Comparison of ENCODE assay signal across 19 cellular contexts in the genomic region with DNA sequence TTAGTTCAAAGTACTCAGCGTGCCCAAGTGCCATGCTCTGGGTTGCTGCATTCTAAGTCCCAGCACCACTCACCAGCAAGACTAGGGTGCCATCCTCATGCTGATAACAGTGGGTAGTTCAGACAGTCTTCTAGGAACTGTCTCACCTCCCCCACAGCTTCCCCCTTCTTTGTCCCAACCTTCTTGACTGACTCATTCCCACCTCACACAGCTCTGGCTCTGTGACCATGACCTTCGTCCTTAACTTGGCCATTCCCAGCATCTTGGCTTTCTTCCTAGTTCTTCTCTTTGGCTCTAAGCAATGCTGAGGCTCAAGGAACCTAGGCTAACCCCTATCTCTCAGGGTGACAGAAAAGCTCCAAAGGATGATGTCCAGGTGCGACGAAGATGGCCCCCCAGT. TPM values are rescaled to one million over a fixed set of nuclear protein-coding genes. Genes with fewer than 3 reads are reported as not detected.
DNase-seq lines count a peak whose midpoint lies in the region; FAIRE-seq and TF ChIP-seq lines count a peak whose summit lies in the region.
"Had no signal": no experiment of that assay in that cellular context is flagged by ENCODE, and none has a peak within 500 bp of the region (broad histone marks: within the 10 kb centered on the region; RNA-seq: fewer than 3 reads in every experiment).

No MANE protein-coding gene starts in this region.

- H3K9me3 Mint-ChIP-seq in T-helper 1 cell treated with Interleukin-12 subunit alpha and Interleukin-12 subunit beta and Interleukin-4 antibody, amounts not matched to agents 30 μg/mL and 1 μg/mL, for 36 hours, result no peaks in the 10 kb centered on the region
- H3K9me3 Mint-ChIP-seq in Caco-2 (ENCODE audit: unreplicated experiment), result no peaks in the 10 kb centered on the region
- H3K9me3 Mint-ChIP-seq: activated CD4-positive, alpha-beta T cell treated with anti-CD3 and anti-CD28 coated beads, Interleukin-2, amount 10 ng/mL, durations not matched to agents 24 days and 14 days; mesothelial cell of epicardium had no signal

- H3K4me3 ChIP-seq in transverse colon (no peak overlapping the region), Caco-2 (ENCODE audit: low read depth, low read length) (no peak overlapping the region)

- no TSS peak for BruUV-seq in Caco-2 (replicated peaks; lab: Mats Ljungman, UMichigan)

- 75 to 77% methylated on average over 4 of the region's 4 CpGs for WGBS in transverse colon (ENCODE audit: low coverage in 1 of 2), 2 donors

- intact Hi-C loops in transverse colon (cut with DNase I; ENCODE audit: low total_unique reads), result no loop called here
- intact Hi-C loops in Caco-2 (cut with micrococcal nuclease; ENCODE audit: unreplicated experiment), result no loop called here

- no peak overlapping the region for H3K27ac Mint-ChIP-seq in T-helper 1 cell treated with Interleukin-12 subunit alpha and Interleukin-12 subunit beta and Interleukin-4 antibody, amounts not matched to agents 30 μg/mL and 1 μg/mL, for 36 hours
- H3K27ac Mint-ChIP-seq in Caco-2 (ENCODE audit: unreplicated experiment), result no peak overlapping the region
- H3K27ac Mint-ChIP-seq: mesothelial cell of epicardium had no signal

- H3K36me3 ChIP-seq in transverse colon, result no peaks in the 10 kb centered on the region
- H3K36me3 ChIP-seq in Caco-2 (ENCODE audit: control insufficient read depth, insufficient read depth, low read length), result no peaks in the 10 kb centered on the region

- POLR2A ChIA-PET in Caco-2 (lab: Charles Lee), result no interaction called here

- peak overlapping the region; percentile 22 for H3K4me3 Mint-ChIP-seq in T-helper 1 cell treated with Interleukin-12 subunit alpha and Interleukin-12 subunit beta and Interleukin-4 antibody, amounts not matched to agents 30 μg/mL and 1 μg/mL, for 36 hours
- H3K4me3 Mint-ChIP-seq in Caco-2 (ENCODE audit: unreplicated experiment), result no peak overlapping the region
- H3K4me3 Mint-ChIP-seq: activated CD4-positive, alpha-beta T cell treated with anti-CD3 and anti-CD28 coated beads, Interleukin-2, amount 10 ng/mL, durations not matched to agents 24 days and 14 days; mesothelial cell of epicardium had no signal

- TF ChIP-seq POLR2A in transverse colon (IDR thresholded peaks at IDR 0.05), result no peak

- H3K4me1 ChIP-seq in transverse colon (peaks cover 3 to 9% (median 6%) of the 10 kb centered on the region in 4 donors), Caco-2 (no peaks in the 10 kb centered on the region; the same call in 1 of the 2 replicates)

- peak overlapping the region; percentile 61 to 74 (median 68) for H3K27ac ChIP-seq in transverse colon
- H3K27ac ChIP-seq: 22Rv1 had no signal

- peaks cover 62% of the 10 kb centered on the region for H3K4me1 Mint-ChIP-seq in T-helper 1 cell treated with Interleukin-12 subunit alpha and Interleukin-12 subunit beta and Interleukin-4 antibody, amounts not matched to agents 30 μg/mL and 1 μg/mL, for 36 hours (ENCODE audit: low read depth)
- H3K4me1 Mint-ChIP-seq in Caco-2 (ENCODE audit: low read depth, unreplicated experiment), result no peaks in the 10 kb centered on the region

- in situ Hi-C loops in transverse colon (cut with MboI; ENCODE audit: low pct_ligation_motif_present in 1 of 4, low pct_unique_long_range_greater_than_20kb in 1 of 4, low sequenced_read_pairs in 3 of 4), result no loop called here

- DNase-seq in T-helper 1 cell (no peak), RCC 7860 (ENCODE audit: low spot score) (peak; percentile 14), islet precursor cell (peak; percentile 8), transverse colon (no peak), DMS 273 (lab: John Stamatoyannopoulos, UW; ENCODE audit: unreplicated experiment) (no peak), Caco-2 (no peak), GM20000 (ENCODE audit: low spot score) (no peak)
- DNase-seq: activated CD4-positive, alpha-beta T cell treated with anti-CD3 and anti-CD28 coated beads, Interleukin-2, amount 10 ng/mL, durations not matched to agents 24 days and 14 days; activated T-cell treated with anti-CD3 and anti-CD28 coated beads, Interleukin-2, amount 50 U/mL, for 48 hours; amygdala; GF-D8; NCI-H146; NCI-H524 had no signal

- no peak for TF ChIP-seq EP300 in transverse colon (IDR thresholded peaks at IDR 0.05; ENCODE audit: low read depth)

- H3K9me3 ChIP-seq in transverse colon, result no peaks in the 10 kb centered on the region
- no peaks in the 10 kb centered on the region for H3K9me3 ChIP-seq in Caco-2

- peaks cover 70% of the 10 kb centered on the region for H3K27me3 Mint-ChIP-seq in T-helper 1 cell treated with Interleukin-12 subunit alpha and Interleukin-12 subunit beta and Interleukin-4 antibody, amounts not matched to agents 30 μg/mL and 1 μg/mL, for 36 hours (ENCODE audit: low read depth)
- H3K27me3 Mint-ChIP-seq in Caco-2 (ENCODE audit: insufficient read depth, unreplicated experiment), result peaks cover 15% of the 10 kb centered on the region

- no peaks in the 10 kb centered on the region for H3K27me3 ChIP-seq in transverse colon
- no peaks in the 10 kb centered on the region for H3K27me3 ChIP-seq in Caco-2 (replicated peaks; ENCODE audit: control insufficient read depth, insufficient read depth, low read length)

- CTCF ChIA-PET in Caco-2 (lab: Charles Lee), result no interaction called here

- TF ChIP-seq CTCF in transverse colon (IDR thresholded peaks at IDR 0.05) (no peak), Caco-2 (IDR thresholded peaks at IDR 0.05; ENCODE audit: insufficient read depth in 1 of 2, low read depth in 1 of 2, low read length in 1 of 2, severe bottlenecking in 1 of 2, unreplicated experiment in 1 of 2) (no peak), GM20000 (IDR thresholded peaks at IDR 0.05; ENCODE audit: extremely low read depth, missing control alignments) (no peak)

- H3K36me3 Mint-ChIP-seq in T-helper 1 cell treated with Interleukin-12 subunit alpha and Interleukin-12 subunit beta and Interleukin-4 antibody, amounts not matched to agents 30 μg/mL and 1 μg/mL, for 36 hours (ENCODE audit: low read depth), result peaks cover 10% of the 10 kb centered on the region
- no peaks in the 10 kb centered on the region for H3K36me3 Mint-ChIP-seq in Caco-2 (ENCODE audit: insufficient read depth, unreplicated experiment)
- H3K36me3 Mint-ChIP-seq: mesothelial cell of epicardium had no signal

- FAIRE-seq in RCC 7860 (lab: Jason Lieb, UNC), result no peak
- FAIRE-seq: colon, keratinocyte had no signal

RNA-seq across cellular contexts. Expression of a gene that starts 20.0 kb away (rescaled TPM):
- total RNA-seq in transverse colon (10 to 100 TPM in 3 of 4 donors, 1 to 10 TPM in 1; 9.6 to 62.7 (median 27.0) TPM), Caco-2 (2022) (1.00 and 1.4 TPM in 2 replicates)
- total RNA-seq: RPMI7951 had no signal

Comparison
In these comparisons a context has a peak if more than half of its experiments do, and no peak if none do; other contexts are left out.
1. DNase-seq: peak in RCC 7860 (single experiment) and islet precursor cell (single experiment); none in T-helper 1 cell (0 of 5), transverse colon (single experiment), DMS 273 (single experiment), Caco-2 (0 of 2) and GM20000 (single experiment).